In the genomic region with DNA sequence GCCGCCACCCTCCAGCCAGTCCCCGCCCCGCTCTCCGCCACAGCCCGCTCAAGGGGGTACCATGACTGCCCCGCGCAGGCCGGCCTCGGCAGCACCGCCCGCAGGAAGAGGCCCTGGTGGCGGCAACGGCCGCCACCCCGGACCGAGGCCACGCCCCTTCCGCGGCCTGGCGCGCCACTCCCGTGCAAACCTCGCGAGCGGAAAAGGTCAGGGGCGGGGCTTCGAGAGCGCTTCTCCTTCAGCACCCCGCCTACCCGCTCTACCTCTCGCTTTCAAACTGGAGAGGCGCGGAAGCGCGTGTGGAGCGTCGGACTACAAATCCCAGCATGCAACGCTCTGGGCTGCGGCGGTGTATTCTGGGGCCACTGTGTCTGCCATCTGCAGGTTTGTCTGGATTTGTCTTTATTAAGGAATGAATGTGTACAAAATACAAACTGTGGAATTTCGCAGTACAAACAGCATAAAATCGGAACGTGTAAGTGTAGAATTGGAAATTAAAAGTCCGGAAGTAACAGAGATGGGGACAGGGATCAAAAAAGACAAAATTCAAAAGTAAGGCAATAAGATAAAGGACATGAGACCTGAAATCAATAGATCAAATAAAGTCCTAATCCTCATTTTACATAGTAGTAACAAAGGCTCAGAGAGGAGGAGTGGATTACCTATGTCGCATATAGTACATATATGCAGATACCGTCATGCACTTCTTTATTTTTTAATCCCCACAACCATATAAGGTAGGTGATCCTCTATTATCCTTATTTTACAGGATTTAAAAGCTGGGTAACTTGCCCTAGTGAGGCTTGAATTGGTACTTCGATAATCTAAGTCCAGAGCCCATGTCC, we compare ENCODE assay signal across 8 cellular contexts. TPM values are rescaled to one million over a fixed set of nuclear protein-coding genes. Genes with fewer than 3 reads are reported as not detected.
A peak's percentile ranks its signal among the peaks of the same experiment; 100 is the strongest.
DNase-seq lines count a peak whose midpoint lies in the region; ATAC-seq and TF ChIP-seq lines count a peak whose summit lies in the region.

No MANE protein-coding gene starts in this region.

- no peaks in the 10 kb centered on the region for H3K9me3 ChIP-seq in left lung

- no peaks in the 10 kb centered on the region for H3K27me3 ChIP-seq in left lung

- no peaks in the 10 kb centered on the region for H3K36me3 ChIP-seq in left lung

- H3K4me1 ChIP-seq in left lung, result peaks cover 6 to 45% of the 10 kb centered on the region in 2 donors

- intact Hi-C loops in left lung (cut with DNase I), result no loop called here

- DNase-seq in CD1c-positive myeloid dendritic cell (ENCODE audit: extremely low spot score) (peak; percentile 100), NCI-H748 (lab: John Stamatoyannopoulos, UW; ENCODE audit: unreplicated experiment) (peak; percentile 98), dedifferentiated amniotic fluid mesenchymal stem cell (ENCODE audit: extremely low spot score) (peak; percentile 99), left lung (peak; percentile 99 to 100)
- DNase-seq in activated CD4-positive, alpha-beta T cell treated with anti-CD3 and anti-CD28 coated beads, Interleukin-2, amount 50 U/mL, for 24 hours (ENCODE audit: low read depth in 1 of 2, low spot score in 1 of 2), result peak; percentile 94 to 98
- peak; percentile 99 for DNase-seq in stimulated activated CD4-positive, alpha-beta T cell treated with anti-CD3 and anti-CD28 coated beads, Interleukin-2, amount 100 ng/mL, for 4 hours (ENCODE audit: low read depth)

- peak overlapping the region; percentile 75 to 94 for H3K4me3 ChIP-seq in left lung

- peak overlapping the region; percentile 96 to 97 for H3K27ac ChIP-seq in left lung

- ATAC-seq in GM19397 (IDR thresholded peaks at IDR 0.05; ENCODE audit: unreplicated experiment), result peak; percentile 95
- peak; percentile 86 for ATAC-seq in HG03565 (IDR thresholded peaks at IDR 0.05; ENCODE audit: unreplicated experiment)
- ATAC-seq in left lung, result peak; percentile 97

- peak; percentile 28 to 84 for TF ChIP-seq CTCF in left lung (IDR thresholded peaks at IDR 0.05)

RNA-seq across cellular contexts. Expression of a gene that starts 0.5 kb away (rescaled TPM):
- 10 to 100 TPM; 37.2 to 46.3 TPM for total RNA-seq in left lung

RNA-seq across cellular contexts. Expression of a gene that starts 8.9 kb away (rescaled TPM):
- under 1 TPM; 0.92 to 0.96 TPM for total RNA-seq in left lung

Comparison
In these comparisons a context has a peak if more than half of its experiments do, and no peak if none do; other contexts are left out.
1. Peak in every context shown above with its lines: DNase-seq, ATAC-seq, H3K4me3 ChIP-seq and H3K27ac ChIP-seq.